In genomic region chr1:166852918-166853317, GRCh38 we compare ENCODE assay signal across 1 cellular context.
TF ChIP-seq lines count a peak whose summit lies in the region.

No MANE protein-coding gene starts in this region.

TF ChIP-seq in K562, 482 proteins besides CTCF, POLR2A, EP300 and RAD21:
- TF ChIP-seq ZBED1 (IDR thresholded peaks at IDR 0.05) (no peak), NFIC (IDR thresholded peaks at IDR 0.05) (peak; percentile 85), E2F6 (IDR thresholded peaks at IDR 0.05; ENCODE audit: borderline replicate concordance in 1 of 2, extremely low read depth in 1 of 2, insufficient read depth in 1 of 2, insufficient read length in 1 of 2, low read depth in 1 of 2, low read length in 1 of 2, poor library complexity in 1 of 2, severe bottlenecking in 1 of 2) (no peak), ETS2 (tag; IDR thresholded peaks at IDR 0.05; ENCODE audit: borderline replicate concordance, poor library complexity, severe bottlenecking) (no peak)
